ENCODE assay signal across 29 cellular contexts in genomic region chr10:108556176-108556575, GRCh38.
DNase-seq lines count a peak whose midpoint lies in the region; ATAC-seq, FAIRE-seq and TF ChIP-seq lines count a peak whose summit lies in the region.
"Had no signal": no experiment of that assay in that cellular context is flagged by ENCODE, and none has a peak within 500 bp of the region (broad histone marks: within the 10 kb centered on the region; RNA-seq: fewer than 3 reads in every experiment).

No MANE protein-coding gene starts in this region.

- peaks cover 0 to 11% (median 2%) of the 10 kb centered on the region in 10 experiments; a peak in 5 of 20 replicates for H3K4me1 ChIP-seq in BLaER1 treated with 17β-estradiol and CSF1 and Interleukin-3, amounts not matched to agents 10 nM and 100 nM
- H3K4me1 ChIP-seq: body of pancreas, parathyroid adenoma, testis had no signal

- H3K4me2 ChIP-seq in BLaER1 treated with 17β-estradiol and CSF1 and Interleukin-3, amounts not matched to agents 10 nM and 100 nM, result peak overlapping the region in 7 of 11 experiments; percentile 1 to 40 (median 31); a peak in 9 of 22 replicates
- H3K4me2 ChIP-seq: GM23338, smooth muscle cell had no signal

- H3K9me3 ChIP-seq in BLaER1 treated with 17β-estradiol and CSF1 and Interleukin-3, amounts not matched to agents 10 nM and 100 nM (replicated peaks in 1 of 11), result peaks cover 10 to 19% (median 14%) of the 10 kb centered on the region in 11 experiments; a peak in 19 of 22 replicates
- H3K9me3 ChIP-seq: body of pancreas, testis had no signal

- no peak for TF ChIP-seq CTCF in GM20000 (IDR thresholded peaks at IDR 0.05; ENCODE audit: extremely low read depth, missing control alignments)

- no peak for ATAC-seq in HG02571 (IDR thresholded peaks at IDR 0.05; ENCODE audit: unreplicated experiment)
- ATAC-seq: activated CD4-positive, CD25-positive, alpha-beta regulatory T cell treated with anti-CD3 and anti-CD28 coated beads, Interleukin-2, amount 50 U/mL, for 24 hours; activated naive CD8-positive, alpha-beta T cell treated with anti-CD3 and anti-CD28 coated beads, Interleukin-2, amount 50 U/mL, for 24 hours; body of pancreas; GM23338; T-helper 17 cell had no signal

- FAIRE-seq in GM12892 (lab: Jason Lieb, UNC), result no peak
- FAIRE-seq: kidney had no signal

- H3K4me3 ChIP-seq in BLaER1 treated with 17β-estradiol and CSF1 and Interleukin-3, amounts not matched to agents 10 nM and 100 nM, result no peak overlapping the region
- H3K4me3 ChIP-seq: body of pancreas, GM23338, smooth muscle cell, testis had no signal

- no peaks in the 10 kb centered on the region for H3K36me3 ChIP-seq in BLaER1 treated with 17β-estradiol and CSF1 and Interleukin-3, amounts not matched to agents 10 nM and 100 nM

- H4K20me1 ChIP-seq in BLaER1 treated with 17β-estradiol and CSF1 and Interleukin-3, amounts not matched to agents 10 nM and 100 nM, result no peaks in the 10 kb centered on the region

- no peak for TF ChIP-seq POLR2A in GM12892 (IDR thresholded peaks at IDR 0.05; ENCODE audit: low read depth, low read length)

- DNase-seq in HT1080 (ENCODE audit: low read depth) (peak; percentile 80), dermis blood vessel endothelial cell (peak; percentile 53), iris pigment epithelial cell (ENCODE audit: low read depth) (peak; percentile 14), GM20000 (ENCODE audit: low spot score) (no peak), NCI-H2227 (lab: John Stamatoyannopoulos, UW; ENCODE audit: unreplicated experiment) (no peak), GM12892 (ENCODE audit: insufficient read length) (no peak)
- DNase-seq: activated CD4-positive, alpha-beta T cell treated with anti-CD3 and anti-CD28 coated beads, Interleukin-2, amount 50 U/mL, for 4 hours; activated naive CD4-positive, alpha-beta T cell; activated naive CD8-positive, alpha-beta T cell treated with anti-CD3 and anti-CD28 coated beads, Interleukin-2, amount 50 U/mL, for 24 hours; body of pancreas; DMS 273 treated with DMSO at 0.1 percent for 48 hours; head of caudate nucleus; KG1; kidney; MM.1S; NCI-H1105 treated with DMSO at 0.1 percent for 48 hours; NCI-H1930; NCI-H2171 treated with DMSO at 0.1 percent for 48 hours; NCI-H510A treated with DMSO at 0.1 percent for 48 hours; stimulated activated naive CD4-positive, alpha-beta T cell treated with Interleukin-2 at 50 U/mL for 16 hours; T-helper 17 cell; testis had no signal

- H3K27me3 ChIP-seq in BLaER1 treated with 17β-estradiol and CSF1 and Interleukin-3, amounts not matched to agents 10 nM and 100 nM, result no peaks in the 10 kb centered on the region
- H3K27me3 ChIP-seq: body of pancreas, testis had no signal

- no peak overlapping the region for H3K9ac ChIP-seq in BLaER1 treated with 17β-estradiol and CSF1 and Interleukin-3, amounts not matched to agents 10 nM and 100 nM
- H3K9ac ChIP-seq: parathyroid adenoma had no signal

- H3K27ac ChIP-seq in BLaER1 treated with 17β-estradiol and CSF1 and Interleukin-3, amounts not matched to agents 10 nM and 100 nM, result peak overlapping the region in 1 of 11 experiments; percentile 28; a peak in 1 of 22 replicates
- H3K27ac ChIP-seq: body of pancreas, parathyroid adenoma, RWPE1, testis had no signal

Comparison
In these comparisons a context has a peak if more than half of its experiments do, and no peak if none do; other contexts are left out.
1. DNase-seq: peak in HT1080 (single experiment), dermis blood vessel endothelial cell (single experiment) and iris pigment epithelial cell (single experiment); none in GM20000 (single experiment), NCI-H2227 (single experiment) and GM12892 (single experiment).